Comparison of ENCODE assay signal across 8 cellular contexts in the genomic region with DNA sequence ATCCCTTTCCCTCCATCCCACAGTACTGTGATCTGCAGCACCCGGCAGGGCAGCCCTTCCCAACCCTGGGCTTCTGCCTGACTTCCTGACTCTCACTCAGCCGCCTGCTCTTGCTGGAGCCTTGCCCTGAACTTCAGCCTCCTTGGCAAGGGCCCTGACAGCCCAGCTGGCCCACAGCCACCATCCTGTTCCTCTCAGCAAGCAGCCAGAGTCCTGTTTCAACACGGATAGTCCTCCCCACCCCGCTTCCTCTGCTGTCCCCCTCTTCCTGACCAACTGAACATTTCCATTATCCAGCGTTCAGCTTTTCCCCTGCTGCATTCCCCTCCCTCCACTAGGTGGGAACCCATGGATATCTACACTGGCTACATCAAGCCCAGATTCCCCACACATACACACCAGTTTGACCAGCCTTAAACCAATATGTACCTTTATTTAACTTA.
DNase-seq lines count a peak whose midpoint lies in the region; ATAC-seq and TF ChIP-seq lines count a peak whose summit lies in the region.

No MANE protein-coding gene starts in this region.

- no peaks in the 10 kb centered on the region for H3K27me3 ChIP-seq in gastroesophageal sphincter

- peak; percentile 96 for ATAC-seq in gastroesophageal sphincter
- no peak for ATAC-seq in GM18517 (IDR thresholded peaks at IDR 0.05; ENCODE audit: unreplicated experiment)
- ATAC-seq in GM21367 (IDR thresholded peaks at IDR 0.05; ENCODE audit: unreplicated experiment) = no peak

- peak overlapping the region in 3 of 4 donors; percentile 73 to 88 (median 77) for H3K27ac ChIP-seq in gastroesophageal sphincter

- H3K4me1 ChIP-seq in gastroesophageal sphincter = peaks cover 9 to 37% (median 20%) of the 10 kb centered on the region in 3 donors

- peak; percentile 25 for DNase-seq in NCI-H2171 treated with DMSO at 0.1 percent for 48 hours (lab: John Stamatoyannopoulos, UW)
- DNase-seq in NCI-H2171 (lab: John Stamatoyannopoulos, UW) = no peak
- DNase-seq in UCSD-AML1 (lab: John Stamatoyannopoulos, UW; ENCODE audit: unreplicated experiment) = peak; percentile 80
- DNase-seq in pons (ENCODE audit: low spot score) = peak; percentile 72
- DNase-seq in NCI-H187 treated with DMSO at 0.1 percent for 48 hours (lab: John Stamatoyannopoulos, UW) = no peak

- no peak for TF ChIP-seq POLR2A in gastroesophageal sphincter (IDR thresholded peaks at IDR 0.05)

- H3K4me3 ChIP-seq in gastroesophageal sphincter = no peak overlapping the region

- H3K36me3 ChIP-seq in gastroesophageal sphincter = no peaks in the 10 kb centered on the region

- TF ChIP-seq EP300 in gastroesophageal sphincter (IDR thresholded peaks at IDR 0.05) = no peak

- TF ChIP-seq CTCF in gastroesophageal sphincter (IDR thresholded peaks at IDR 0.05) = peak in 3 of 4 experiments; percentile 32 to 55 (median 55)

- H3K9me3 ChIP-seq in gastroesophageal sphincter = no peaks in the 10 kb centered on the region

- 0 to 2% methylated on average over 5 of the region's 5 CpGs for WGBS in gastroesophageal sphincter (ENCODE audit: low coverage in 1 of 2), 2 donors

Comparison
In these comparisons a context has a peak if more than half of its experiments do, and no peak if none do; other contexts are left out.
1. DNase-seq: peak in NCI-H2171 treated with DMSO at 0.1 percent for 48 hours (single experiment), UCSD-AML1 (single experiment) and pons (single experiment); none in NCI-H2171 (single experiment) and NCI-H187 treated with DMSO at 0.1 percent for 48 hours (single experiment).